28 cellular contexts compared by ENCODE assay signal in the genomic region with DNA sequence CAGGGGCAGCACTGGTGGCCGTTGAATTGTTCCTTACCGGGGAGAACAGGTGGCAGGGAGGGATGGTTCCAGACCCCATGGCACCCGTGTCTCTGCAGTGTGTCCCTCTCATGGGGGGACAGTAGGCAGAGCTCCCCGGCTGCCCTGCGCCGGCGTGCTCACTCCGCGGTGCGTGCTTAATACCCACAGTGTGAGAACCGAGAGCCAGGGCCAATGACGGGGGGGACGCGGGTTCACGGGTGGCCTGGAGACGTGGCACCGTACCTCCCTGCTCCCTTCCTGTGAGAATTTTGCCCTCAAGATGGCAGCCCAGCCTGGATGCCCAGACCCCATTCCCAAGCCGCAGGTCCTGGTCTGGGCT. TPM values are rescaled to one million over a fixed set of nuclear protein-coding genes. Genes with fewer than 3 reads are reported as not detected.
"Had no signal": no experiment of that assay in that cellular context is flagged by ENCODE, and none has a peak within 500 bp of the region (broad histone marks: within the 10 kb centered on the region; RNA-seq: fewer than 3 reads in every experiment).

No MANE protein-coding gene starts in this region.

- H3K9me3 ChIP-seq: colonic mucosa, esophagus squamous epithelium, gastroesophageal sphincter had no signal

- H3K9me3 Mint-ChIP-seq: activated CD4-positive, alpha-beta memory T cell treated with anti-CD3 and anti-CD28 coated beads for 36 hours; activated CD4-positive, alpha-beta T cell treated with anti-CD3 and anti-CD28 coated beads, Interleukin-2, amount 10 ng/mL, durations not matched to agents 24 days and 14 days; activated naive CD4-positive, alpha-beta T cell treated with anti-CD3 and anti-CD28 coated beads, Interleukin-2, amount 10 ng/mL, durations not matched to agents 7 days and 5 days; activated naive CD4-positive, alpha-beta T cell treated with anti-CD3 and anti-CD28 coated beads, Interleukin-2, amount 50 U/mL, for 72 hours; activated naive CD8-positive, alpha-beta T cell treated with anti-CD3 and anti-CD28 coated beads, Interleukin-2, amount 10 ng/mL, durations not matched to agents 7 days and 5 days; activated T-cell treated with anti-CD3 and anti-CD28 coated beads, Interleukin-2, amount 50 U/mL, for 24 hours; activated T-cell treated with anti-CD3 and anti-CD28 coated beads, Interleukin-2, amount 50 U/mL, for 72 hours; dendritic cell treated with granulocyte-macrophage colony-stimulating factor and Interleukin-4, amounts not matched to agents 40 ng/mL and 50 ng/mL, for 4 days; effector memory CD8-positive, alpha-beta T cell had no signal

- H3K4me1 Mint-ChIP-seq: activated CD4-positive, alpha-beta T cell treated with anti-CD3 and anti-CD28 coated beads for 36 hours; activated CD4-positive, alpha-beta T cell treated with anti-CD3 and anti-CD28 coated beads, Interleukin-2, amount 10 ng/mL, durations not matched to agents 24 days and 14 days; activated CD8-positive, alpha-beta memory T cell treated with anti-CD3 and anti-CD28 coated beads, Interleukin-2, amount 10 ng/mL, durations not matched to agents 7 days and 5 days; activated naive CD4-positive, alpha-beta T cell treated with anti-CD3 and anti-CD28 coated beads, Interleukin-2, amount 10 ng/mL, durations not matched to agents 7 days and 5 days; activated naive CD8-positive, alpha-beta T cell treated with anti-CD3 and anti-CD28 coated beads, Interleukin-2, amount 10 ng/mL, durations not matched to agents 7 days and 5 days had no signal

- H3K4me1 ChIP-seq: colonic mucosa, esophagus squamous epithelium, gastroesophageal sphincter had no signal

- H3K4me3 ChIP-seq: colonic mucosa, dorsolateral prefrontal cortex, esophagus squamous epithelium, gastroesophageal sphincter had no signal

- H3K36me3 Mint-ChIP-seq: activated CD4-positive, alpha-beta memory T cell treated with anti-CD3 and anti-CD28 coated beads for 36 hours; activated CD8-positive, alpha-beta memory T cell treated with anti-CD3 and anti-CD28 coated beads, Interleukin-2, amount 10 ng/mL, durations not matched to agents 7 days and 5 days; activated naive CD4-positive, alpha-beta T cell treated with anti-CD3 and anti-CD28 coated beads, Interleukin-2, amount 10 ng/mL, durations not matched to agents 7 days and 5 days; activated naive CD4-positive, alpha-beta T cell treated with anti-CD3 and anti-CD28 coated beads, Interleukin-2, amount 50 U/mL, for 72 hours; activated naive CD8-positive, alpha-beta T cell treated with anti-CD3 and anti-CD28 coated beads, Interleukin-2, amount 10 ng/mL, durations not matched to agents 7 days and 5 days had no signal

- DNase-seq: activated CD4-positive, alpha-beta memory T cell treated with anti-CD3 and anti-CD28 coated beads for 36 hours; activated CD4-positive, alpha-beta T cell treated with anti-CD3 and anti-CD28 coated beads for 36 hours; activated CD4-positive, alpha-beta T cell treated with anti-CD3 and anti-CD28 coated beads, Interleukin-2, amount 10 ng/mL, durations not matched to agents 24 days and 14 days; activated CD4-positive, CD25-positive, alpha-beta regulatory T cell; activated CD4-positive, CD25-positive, alpha-beta regulatory T cell treated with anti-CD3 and anti-CD28 coated beads, Interleukin-2, amount 50 U/mL, for 72 hours; activated CD8-positive, alpha-beta memory T cell treated with anti-CD3 and anti-CD28 coated beads, Interleukin-2, amount 10 ng/mL, durations not matched to agents 7 days and 5 days; activated CD8-positive, alpha-beta memory T cell treated with anti-CD3 and anti-CD28 coated beads, Interleukin-2, amount 50 U/mL, for 4 hours; activated CD8-positive, alpha-beta T cell treated with anti-CD3 and anti-CD28 coated beads, Interleukin-2, amount 10 ng/mL, durations not matched to agents 7 days and 5 days; activated gamma-delta T cell; activated naive CD4-positive, alpha-beta T cell; activated naive CD4-positive, alpha-beta T cell treated with anti-CD3 and anti-CD28 coated beads, Interleukin-2, amount 10 ng/mL, durations not matched to agents 7 days and 5 days; activated naive CD8-positive, alpha-beta T cell treated with anti-CD3 and anti-CD28 coated beads, Interleukin-2, amount 10 ng/mL, durations not matched to agents 7 days and 5 days; activated T-cell treated with anti-CD3 and anti-CD28 coated beads, Interleukin-2, amount 50 U/mL, for 24 hours; activated T-cell treated with anti-CD3 and anti-CD28 coated beads, Interleukin-2, amount 50 U/mL, for 72 hours; central memory CD4-positive, alpha-beta T cell; cerebellar nuclear complex; colonic mucosa; dorsolateral prefrontal cortex; effector memory CD8-positive, alpha-beta T cell; esophagus squamous epithelium; foreskin melanocyte; T-helper 2 cell had no signal

- H3K27ac Mint-ChIP-seq: activated CD4-positive, alpha-beta memory T cell treated with anti-CD3 and anti-CD28 coated beads for 36 hours; activated CD4-positive, alpha-beta T cell treated with anti-CD3 and anti-CD28 coated beads for 36 hours; activated CD4-positive, alpha-beta T cell treated with anti-CD3 and anti-CD28 coated beads, Interleukin-2, amount 10 ng/mL, durations not matched to agents 24 days and 14 days; activated CD8-positive, alpha-beta memory T cell treated with anti-CD3 and anti-CD28 coated beads, Interleukin-2, amount 10 ng/mL, durations not matched to agents 7 days and 5 days; activated CD8-positive, alpha-beta T cell treated with anti-CD3 and anti-CD28 coated beads, Interleukin-2, amount 10 ng/mL, durations not matched to agents 7 days and 5 days; activated naive CD4-positive, alpha-beta T cell treated with anti-CD3 and anti-CD28 coated beads, Interleukin-2, amount 10 ng/mL, durations not matched to agents 7 days and 5 days; activated naive CD4-positive, alpha-beta T cell treated with anti-CD3 and anti-CD28 coated beads, Interleukin-2, amount 50 U/mL, for 72 hours; activated naive CD8-positive, alpha-beta T cell treated with anti-CD3 and anti-CD28 coated beads, Interleukin-2, amount 10 ng/mL, durations not matched to agents 7 days and 5 days; activated T-cell treated with anti-CD3 and anti-CD28 coated beads, Interleukin-2, amount 50 U/mL, for 24 hours; activated T-cell treated with anti-CD3 and anti-CD28 coated beads, Interleukin-2, amount 50 U/mL, for 72 hours; dendritic cell treated with granulocyte-macrophage colony-stimulating factor and Interleukin-4, amounts not matched to agents 40 ng/mL and 50 ng/mL, for 4 days; effector memory CD8-positive, alpha-beta T cell had no signal

- H3K36me3 ChIP-seq: colonic mucosa, esophagus squamous epithelium, gastroesophageal sphincter had no signal

- H3K27me3 ChIP-seq: colonic mucosa had no signal

- ATAC-seq: activated CD4-positive, alpha-beta T cell treated with anti-CD3 and anti-CD28 coated beads for 36 hours; activated CD8-positive, alpha-beta memory T cell treated with anti-CD3 and anti-CD28 coated beads, Interleukin-2, amount 10 ng/mL, durations not matched to agents 7 days and 5 days; activated CD8-positive, alpha-beta T cell treated with anti-CD3 and anti-CD28 coated beads, Interleukin-2, amount 10 ng/mL, durations not matched to agents 7 days and 5 days; activated naive CD4-positive, alpha-beta T cell treated with anti-CD3 and anti-CD28 coated beads, Interleukin-2, amount 50 U/mL, for 72 hours; activated T-cell treated with anti-CD3 and anti-CD28 coated beads, Interleukin-2, amount 50 U/mL, for 72 hours; effector memory CD8-positive, alpha-beta T cell; gastroesophageal sphincter had no signal

- H3K27ac ChIP-seq: colonic mucosa, epithelial cell of prostate, esophagus squamous epithelium, gastroesophageal sphincter had no signal

- H3K4me3 Mint-ChIP-seq: activated CD4-positive, alpha-beta memory T cell treated with anti-CD3 and anti-CD28 coated beads for 36 hours; activated CD4-positive, alpha-beta T cell treated with anti-CD3 and anti-CD28 coated beads for 36 hours; activated CD4-positive, alpha-beta T cell treated with anti-CD3 and anti-CD28 coated beads, Interleukin-2, amount 10 ng/mL, durations not matched to agents 24 days and 14 days; activated CD8-positive, alpha-beta memory T cell treated with anti-CD3 and anti-CD28 coated beads, Interleukin-2, amount 10 ng/mL, durations not matched to agents 7 days and 5 days; activated CD8-positive, alpha-beta T cell treated with anti-CD3 and anti-CD28 coated beads, Interleukin-2, amount 10 ng/mL, durations not matched to agents 7 days and 5 days; activated naive CD4-positive, alpha-beta T cell treated with anti-CD3 and anti-CD28 coated beads, Interleukin-2, amount 10 ng/mL, durations not matched to agents 7 days and 5 days; activated naive CD8-positive, alpha-beta T cell treated with anti-CD3 and anti-CD28 coated beads, Interleukin-2, amount 10 ng/mL, durations not matched to agents 7 days and 5 days; activated T-cell treated with anti-CD3 and anti-CD28 coated beads, Interleukin-2, amount 50 U/mL, for 24 hours; activated T-cell treated with anti-CD3 and anti-CD28 coated beads, Interleukin-2, amount 50 U/mL, for 72 hours; dendritic cell treated with granulocyte-macrophage colony-stimulating factor and Interleukin-4, amounts not matched to agents 40 ng/mL and 50 ng/mL, for 4 days; effector memory CD8-positive, alpha-beta T cell had no signal

- H3K27me3 Mint-ChIP-seq: activated CD4-positive, alpha-beta memory T cell treated with anti-CD3 and anti-CD28 coated beads for 36 hours; activated CD4-positive, alpha-beta T cell treated with anti-CD3 and anti-CD28 coated beads for 36 hours; activated CD4-positive, alpha-beta T cell treated with anti-CD3 and anti-CD28 coated beads, Interleukin-2, amount 10 ng/mL, durations not matched to agents 24 days and 14 days; activated CD8-positive, alpha-beta memory T cell treated with anti-CD3 and anti-CD28 coated beads, Interleukin-2, amount 10 ng/mL, durations not matched to agents 7 days and 5 days; activated naive CD4-positive, alpha-beta T cell treated with anti-CD3 and anti-CD28 coated beads, Interleukin-2, amount 10 ng/mL, durations not matched to agents 7 days and 5 days; activated naive CD8-positive, alpha-beta T cell treated with anti-CD3 and anti-CD28 coated beads, Interleukin-2, amount 10 ng/mL, durations not matched to agents 7 days and 5 days; activated T-cell treated with anti-CD3 and anti-CD28 coated beads, Interleukin-2, amount 50 U/mL, for 24 hours; dendritic cell treated with granulocyte-macrophage colony-stimulating factor and Interleukin-4, amounts not matched to agents 40 ng/mL and 50 ng/mL, for 4 days had no signal

RNA-seq across cellular contexts. Expression of gene PRDM16, which starts 47.1 kb away (rescaled TPM):
- total RNA-seq: activated CD4-positive, alpha-beta memory T cell treated with anti-CD3 and anti-CD28 coated beads for 36 hours; activated CD4-positive, alpha-beta T cell treated with anti-CD3 and anti-CD28 coated beads, Interleukin-2, amount 10 ng/mL, durations not matched to agents 24 days and 14 days; activated CD8-positive, alpha-beta memory T cell treated with anti-CD3 and anti-CD28 coated beads for 36 hours; activated CD8-positive, alpha-beta memory T cell treated with anti-CD3 and anti-CD28 coated beads, Interleukin-2, amount 10 ng/mL, durations not matched to agents 7 days and 5 days; activated naive CD8-positive, alpha-beta T cell treated with anti-CD3 and anti-CD28 coated beads, Interleukin-2, amount 10 ng/mL, durations not matched to agents 7 days and 5 days; endothelial cell of umbilical vein had no signal
- polyA plus RNA-seq: endothelial cell of umbilical vein had no signal
